ENCODE assay signal across 1 cellular context in the genomic region with DNA sequence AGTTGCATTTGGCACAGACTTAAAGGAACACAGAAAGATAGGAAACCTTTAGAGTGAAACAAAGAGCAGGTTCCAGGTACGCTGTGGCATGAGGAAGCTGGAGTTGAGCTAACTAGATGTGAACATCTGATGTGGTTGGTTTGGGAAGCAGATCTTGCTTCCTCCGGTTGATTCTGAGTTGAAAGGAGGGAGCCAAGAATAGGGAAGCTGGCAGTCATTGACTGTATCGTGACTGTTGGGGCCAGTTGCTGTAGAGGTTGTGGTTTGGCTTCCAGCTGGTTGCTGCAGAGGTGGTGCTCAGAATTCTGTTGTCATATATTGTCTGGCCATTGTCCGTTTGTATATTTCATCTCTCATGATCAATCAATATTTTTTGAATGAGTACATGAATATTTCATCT.
TF ChIP-seq lines count a peak whose summit lies in the region.

No MANE protein-coding gene starts in this region.

TF ChIP-seq in IMR-90, 13 proteins besides CTCF, POLR2A, EP300 and RAD21:
- TF ChIP-seq RCOR1 (IDR thresholded peaks at IDR 0.05; ENCODE audit: insufficient replicate concordance, low read length), result no peak
- TF ChIP-seq CHD1 (IDR thresholded peaks at IDR 0.05; ENCODE audit: low read depth, low read length), result no peak
- no peak for TF ChIP-seq MXI1 (IDR thresholded peaks at IDR 0.05; ENCODE audit: borderline replicate concordance, low read depth, low read length)
- TF ChIP-seq SMC3 (IDR thresholded peaks at IDR 0.05; ENCODE audit: low read depth, low read length), result no peak
- no peak for TF ChIP-seq ELK1 (IDR thresholded peaks at IDR 0.05; ENCODE audit: borderline replicate concordance, low read depth, low read length)
- TF ChIP-seq CEBPB (IDR thresholded peaks at IDR 0.05; ENCODE audit: low read depth, low read length), result no peak
- TF ChIP-seq USF2 (IDR thresholded peaks at IDR 0.05; ENCODE audit: low read depth, low read length), result no peak
- no peak for TF ChIP-seq NFE2L2 (IDR thresholded peaks at IDR 0.05; ENCODE audit: low read depth, low read length)
- no peak for TF ChIP-seq FOS (IDR thresholded peaks at IDR 0.05; ENCODE audit: low read depth, low read length)
- no peak for TF ChIP-seq BHLHE40 (IDR thresholded peaks at IDR 0.05; ENCODE audit: low read depth, low read length)
- TF ChIP-seq RFX5 (IDR thresholded peaks at IDR 0.05; ENCODE audit: low read depth, low read length), result no peak
- TF ChIP-seq MAFK (IDR thresholded peaks at IDR 0.05; ENCODE audit: low read depth, low read length), result no peak
- no peak for TF ChIP-seq MAZ (IDR thresholded peaks at IDR 0.05; ENCODE audit: borderline replicate concordance, low read depth, low read length)
